Comparison of ENCODE assay signal across 8 cellular contexts in genomic region chr14:61837336-61838229, GRCh38. TPM values are rescaled to one million over a fixed set of nuclear protein-coding genes. Genes with fewer than 3 reads are reported as not detected.
DNase-seq lines count a peak whose midpoint lies in the region; ATAC-seq, FAIRE-seq and TF ChIP-seq lines count a peak whose summit lies in the region.

No MANE protein-coding gene starts in this region.

- H3K9me3 ChIP-seq in neutrophil (no peaks in the 10 kb centered on the region), suprapubic skin (no peaks in the 10 kb centered on the region)

- TF ChIP-seq CTCF in neutrophil (IDR thresholded peaks at IDR 0.05) (peak; percentile 93), suprapubic skin (IDR thresholded peaks at IDR 0.05) (peak; percentile 81 to 93)

- no peak overlapping the region for H3K27ac ChIP-seq in neutrophil
- H3K27ac ChIP-seq in suprapubic skin, result no peak overlapping the region

- no peaks in the 10 kb centered on the region for H3K36me3 ChIP-seq in neutrophil
- H3K36me3 ChIP-seq in suprapubic skin, result no peaks in the 10 kb centered on the region

- no peaks in the 10 kb centered on the region for H3K36me3 Mint-ChIP-seq in activated T-cell treated with anti-CD3 and anti-CD28 coated beads, Interleukin-2, amount 50 U/mL, for 4 hours (ENCODE audit: insufficient read depth)

- H3K4me3 ChIP-seq in neutrophil (ENCODE audit: low read depth in 1 of 2, low read length in 1 of 2), result no peak overlapping the region
- H3K4me3 ChIP-seq in suprapubic skin, result no peak overlapping the region

- H3K27me3 Mint-ChIP-seq in activated T-cell treated with anti-CD3 and anti-CD28 coated beads, Interleukin-2, amount 50 U/mL, for 4 hours (ENCODE audit: low read depth), result peaks cover 2% of the 10 kb centered on the region

- no peaks in the 10 kb centered on the region for H3K4me1 ChIP-seq in neutrophil (ENCODE audit: control insufficient read depth in 1 of 2, insufficient read depth in 1 of 2, low read depth in 1 of 2, low read length in 1 of 2)
- no peaks in the 10 kb centered on the region for H3K4me1 ChIP-seq in suprapubic skin

- ATAC-seq in GM21515 (IDR thresholded peaks at IDR 0.05; ENCODE audit: unreplicated experiment), result peak; percentile 77
- peak; percentile 93 to 95 for ATAC-seq in activated T-cell treated with anti-CD3 and anti-CD28 coated beads, Interleukin-2, amount 50 U/mL, for 4 hours

- TF ChIP-seq EP300 in suprapubic skin (IDR thresholded peaks at IDR 0.05), result no peak

- WGBS in suprapubic skin, result 34% methylated on average over 10 of the region's 10 CpGs

- FAIRE-seq in RCC 7860 (lab: Jason Lieb, UNC), result no peak

- DNase-seq in DMS 273 treated with DMSO at 0.1 percent for 48 hours (lab: John Stamatoyannopoulos, UW) (peak; percentile 13), KG1 (lab: John Stamatoyannopoulos, UW) (peak; percentile 40), RCC 7860 (ENCODE audit: low spot score) (peak; percentile 55), fibroblast of peridontal ligament (ENCODE audit: extremely low read depth) (peak; percentile 84), suprapubic skin (ENCODE audit: low spot score in 2 of 2) (peak; percentile 70 to 83)
- DNase-seq in activated T-cell treated with anti-CD3 and anti-CD28 coated beads, Interleukin-2, amount 50 U/mL, for 4 hours, result peak; percentile 76

- H3K9me3 Mint-ChIP-seq in activated T-cell treated with anti-CD3 and anti-CD28 coated beads, Interleukin-2, amount 50 U/mL, for 4 hours, result no peaks in the 10 kb centered on the region

- no peak for TF ChIP-seq POLR2A in suprapubic skin (IDR thresholded peaks at IDR 0.05)

- no peak overlapping the region for H3K4me3 Mint-ChIP-seq in activated T-cell treated with anti-CD3 and anti-CD28 coated beads, Interleukin-2, amount 50 U/mL, for 4 hours

- H3K4me1 Mint-ChIP-seq in activated T-cell treated with anti-CD3 and anti-CD28 coated beads, Interleukin-2, amount 50 U/mL, for 4 hours (ENCODE audit: low read depth), result peaks cover 3% of the 10 kb centered on the region

- H3K27me3 ChIP-seq in neutrophil, result peaks cover 44% of the 10 kb centered on the region
- no peaks in the 10 kb centered on the region for H3K27me3 ChIP-seq in suprapubic skin

RNA-seq across cellular contexts. Expression of gene SYT16, which starts 25.1 kb away (rescaled TPM):
- under 1 TPM in 1 of 3 donors, not detected in 2; 0.03 TPM for total RNA-seq in activated T-cell treated with anti-CD3 and anti-CD28 coated beads, Interleukin-2, amount 50 U/mL, for 4 hours
- under 1 TPM in 1 of 4 donors, not detected in 3; 0.32 TPM for total RNA-seq in suprapubic skin

Comparison
In these comparisons a context has a peak if more than half of its experiments do, and no peak if none do; other contexts are left out.
1. DNase-seq: peak in every context shown above with its lines; median percentile 84 in fibroblast of peridontal ligament; 76 in suprapubic skin; 76 in activated T-cell treated with anti-CD3 and anti-CD28 coated beads, Interleukin-2, amount 50 U/mL, for 4 hours; 55 in RCC 7860; 40 in KG1; 13 in DMS 273 treated with DMSO at 0.1 percent for 48 hours.